In the genomic region with DNA sequence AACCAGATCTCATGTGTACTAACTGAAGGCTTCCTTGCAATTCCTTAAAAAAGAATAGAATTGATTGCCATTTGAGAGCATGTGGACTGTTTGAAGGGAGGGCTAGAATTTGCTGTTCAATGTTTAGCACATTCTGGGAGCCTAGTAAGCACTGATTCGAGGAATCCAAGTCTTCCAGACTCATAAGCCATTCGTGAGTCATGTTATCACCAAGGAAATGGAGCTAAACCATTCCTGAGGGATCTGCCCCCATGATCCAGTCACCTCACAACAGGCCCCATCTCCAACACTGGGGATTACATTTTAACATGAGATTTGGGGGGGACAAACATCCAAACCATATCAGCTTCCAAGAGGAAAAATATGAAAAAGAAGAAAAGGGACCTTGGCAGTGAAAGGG, we compare ENCODE assay signal across 30 cellular contexts.
DNase-seq lines count a peak whose midpoint lies in the region; ATAC-seq, FAIRE-seq and TF ChIP-seq lines count a peak whose summit lies in the region.
"Had no signal": no experiment of that assay in that cellular context is flagged by ENCODE, and none has a peak within 500 bp of the region (broad histone marks: within the 10 kb centered on the region; RNA-seq: fewer than 3 reads in every experiment).

No MANE protein-coding gene starts in this region.

- ATAC-seq in stimulated activated memory B cell treated with anti-CD40 and anti-IgM and Interleukin-4, amounts not matched to agents 10 μg/mL and 1 μg/mL and 100 μg/mL, for 72 hours = no peak
- no peak for ATAC-seq in HG03442 (IDR thresholded peaks at IDR 0.05; ENCODE audit: unreplicated experiment)
- ATAC-seq: activated CD4-positive, alpha-beta T cell treated with anti-CD3 and anti-CD28 coated beads for 36 hours; activated CD8-positive, alpha-beta T cell treated with anti-CD3 and anti-CD28 coated beads, Interleukin-2, amount 10 ng/mL, durations not matched to agents 7 days and 5 days; right cardiac atrium had no signal

- TF ChIP-seq CTCF in fibroblast of mammary gland (conservative IDR thresholded peaks at IDR 0.05; ENCODE audit: control insufficient read depth, insufficient read depth, low read depth, low read length) (no peak), brain microvascular endothelial cell (IDR thresholded peaks at IDR 0.05; ENCODE audit: low read depth, low read length, missing control alignments) (no peak)

- no peaks in the 10 kb centered on the region for H3K27me3 ChIP-seq in brain microvascular endothelial cell (replicated peaks)
- H3K27me3 ChIP-seq: BLaER1 treated with 17β-estradiol and CSF1 and Interleukin-3, amounts not matched to agents 10 nM and 100 nM; Peyer's patch; stomach; thyroid gland; vagina had no signal

- FAIRE-seq in RCC 7860 (lab: Jason Lieb, UNC) = no peak
- FAIRE-seq: endothelial cell of umbilical vein had no signal

- H3K27me3 Mint-ChIP-seq in stimulated activated memory B cell treated with anti-CD40 and anti-IgM and Interleukin-4, amounts not matched to agents 10 μg/mL and 1 μg/mL and 100 μg/mL, for 72 hours = no peaks in the 10 kb centered on the region
- H3K27me3 Mint-ChIP-seq: activated CD4-positive, alpha-beta T cell treated with anti-CD3 and anti-CD28 coated beads for 36 hours had no signal

- DNase-seq in GM04503 (ENCODE audit: low read depth) = peak; percentile 12
- DNase-seq in RCC 7860 (ENCODE audit: low spot score) = peak; percentile 26
- peak; percentile 28 for DNase-seq in fibroblast of mammary gland (ENCODE audit: low read depth)
- no peak for DNase-seq in GF-D8 (lab: John Stamatoyannopoulos, UW)
- DNase-seq in brain microvascular endothelial cell = no peak
- DNase-seq: activated CD4-positive, alpha-beta T cell treated with anti-CD3 and anti-CD28 coated beads for 36 hours; activated CD8-positive, alpha-beta T cell treated with anti-CD3 and anti-CD28 coated beads, Interleukin-2, amount 10 ng/mL, durations not matched to agents 7 days and 5 days; activated naive CD4-positive, alpha-beta T cell treated with anti-CD3 and anti-CD28 coated beads, Interleukin-2, amount 10 ng/mL, durations not matched to agents 7 days and 5 days; amniotic stem cell; Caco-2; H9; left ventricle myocardium inferior; NCI-H1417 treated with DMSO at 0.1 percent for 48 hours; NCI-H2081; NCI-H2227 treated with DMSO at 0.1 percent for 48 hours; NCI-H69; Peyer's patch; posterior cingulate gyrus; right cardiac atrium; stimulated activated CD4-positive, alpha-beta T cell treated with anti-CD3 and anti-CD28 coated beads, Interleukin-2, amount 100 ng/mL, for 48 hours; stomach; thyroid gland had no signal

- H3K4me3 ChIP-seq in fibroblast of mammary gland (ENCODE audit: control insufficient read depth, low read depth, low read length) (no peak overlapping the region), brain microvascular endothelial cell (ENCODE audit: low read depth, low read length) (no peak overlapping the region)
- H3K4me3 ChIP-seq: BLaER1 treated with 17β-estradiol and CSF1 and Interleukin-3, amounts not matched to agents 10 nM and 100 nM; left ventricle myocardium inferior; Peyer's patch; stomach; thyroid gland; vagina had no signal

- peaks cover 13% of the 10 kb centered on the region for H3K4me1 Mint-ChIP-seq in stimulated activated memory B cell treated with anti-CD40 and anti-IgM and Interleukin-4, amounts not matched to agents 10 μg/mL and 1 μg/mL and 100 μg/mL, for 72 hours

- H3K36me3 ChIP-seq in brain microvascular endothelial cell (replicated peaks) = no peaks in the 10 kb centered on the region
- H3K36me3 ChIP-seq: BLaER1 treated with 17β-estradiol and CSF1 and Interleukin-3, amounts not matched to agents 10 nM and 100 nM; left ventricle myocardium inferior; Peyer's patch; stomach; thyroid gland; vagina had no signal

- no peaks in the 10 kb centered on the region for H3K36me3 Mint-ChIP-seq in stimulated activated memory B cell treated with anti-CD40 and anti-IgM and Interleukin-4, amounts not matched to agents 10 μg/mL and 1 μg/mL and 100 μg/mL, for 72 hours
- H3K36me3 Mint-ChIP-seq: activated naive CD4-positive, alpha-beta T cell treated with anti-CD3 and anti-CD28 coated beads, Interleukin-2, amount 10 ng/mL, durations not matched to agents 7 days and 5 days had no signal

- H3K4me3 Mint-ChIP-seq in stimulated activated memory B cell treated with anti-CD40 and anti-IgM and Interleukin-4, amounts not matched to agents 10 μg/mL and 1 μg/mL and 100 μg/mL, for 72 hours = no peak overlapping the region
- H3K4me3 Mint-ChIP-seq: activated CD4-positive, alpha-beta T cell treated with anti-CD3 and anti-CD28 coated beads for 36 hours; activated CD8-positive, alpha-beta T cell treated with anti-CD3 and anti-CD28 coated beads, Interleukin-2, amount 10 ng/mL, durations not matched to agents 7 days and 5 days; activated naive CD4-positive, alpha-beta T cell treated with anti-CD3 and anti-CD28 coated beads, Interleukin-2, amount 10 ng/mL, durations not matched to agents 7 days and 5 days; H9; T-helper 2 cell treated with Interferon-gamma antibody and Interleukin-4, amounts not matched to agents 5 μg/mL and 100 μg/mL, for 36 hours had no signal

- in situ Hi-C loops in brain microvascular endothelial cell (cut with HindIII; ENCODE audit: low pct_ligation_motif_present, low sequenced_read_pairs) = no loop called here

- no peak overlapping the region for H3K27ac ChIP-seq in brain microvascular endothelial cell
- H3K27ac ChIP-seq: BLaER1 treated with 17β-estradiol and CSF1 and Interleukin-3, amounts not matched to agents 10 nM and 100 nM; HL-60; KMS-11; left ventricle myocardium inferior; Peyer's patch; stomach; thyroid gland; vagina had no signal

- H3K27ac Mint-ChIP-seq in stimulated activated memory B cell treated with anti-CD40 and anti-IgM and Interleukin-4, amounts not matched to agents 10 μg/mL and 1 μg/mL and 100 μg/mL, for 72 hours = peak overlapping the region; percentile 14
- H3K27ac Mint-ChIP-seq: activated CD4-positive, alpha-beta T cell treated with anti-CD3 and anti-CD28 coated beads for 36 hours; activated CD8-positive, alpha-beta T cell treated with anti-CD3 and anti-CD28 coated beads, Interleukin-2, amount 10 ng/mL, durations not matched to agents 7 days and 5 days; activated naive CD4-positive, alpha-beta T cell treated with anti-CD3 and anti-CD28 coated beads, Interleukin-2, amount 10 ng/mL, durations not matched to agents 7 days and 5 days; H9; T-helper 2 cell treated with Interferon-gamma antibody and Interleukin-4, amounts not matched to agents 5 μg/mL and 100 μg/mL, for 36 hours had no signal

- H3K9me3 Mint-ChIP-seq in stimulated activated memory B cell treated with anti-CD40 and anti-IgM and Interleukin-4, amounts not matched to agents 10 μg/mL and 1 μg/mL and 100 μg/mL, for 72 hours = peaks cover 4% of the 10 kb centered on the region
- H3K9me3 Mint-ChIP-seq: activated naive CD4-positive, alpha-beta T cell treated with anti-CD3 and anti-CD28 coated beads, Interleukin-2, amount 10 ng/mL, durations not matched to agents 7 days and 5 days; T-helper 2 cell treated with Interferon-gamma antibody and Interleukin-4, amounts not matched to agents 5 μg/mL and 100 μg/mL, for 36 hours had no signal

Comparison
In these comparisons a context has a peak if more than half of its experiments do, and no peak if none do; other contexts are left out.
1. DNase-seq: peak in GM04503 (single experiment), RCC 7860 (single experiment) and fibroblast of mammary gland (single experiment); none in GF-D8 (single experiment) and brain microvascular endothelial cell (single experiment).